ENCODE assay signal across 8 cellular contexts in genomic region chr2:159030674-159031380, GRCh38.
DNase-seq lines count a peak whose midpoint lies in the region; ATAC-seq and TF ChIP-seq lines count a peak whose summit lies in the region.

No MANE protein-coding gene starts in this region.

- ATAC-seq in Right ventricle myocardium inferior (peak; percentile 84), psoas muscle (peak; percentile 77 to 92 (median 84)), HG03039 (IDR thresholded peaks at IDR 0.05; ENCODE audit: unreplicated experiment) (no peak)

- H3K27ac ChIP-seq in WERI-Rb-1 (no peak overlapping the region), psoas muscle (peak overlapping the region; percentile 73)

- intact Hi-C loops in Right ventricle myocardium inferior (cut with DNase I), result loop anchor here (2.0 kb wide), 1 partner anchor 62 kb away; the partner anchor contains the start of gene TANC1
- intact Hi-C loops in psoas muscle (cut with DNase I), result loop anchor here in 1 of 2 donors (5.0 kb wide), 3 partner anchors 56 to 129 kb away; partner anchors contain the start of gene TANC1

- TF ChIP-seq CTCF in WERI-Rb-1 (IDR thresholded peaks at IDR 0.05; ENCODE audit: low read depth, low read length), result no peak
- no peak for TF ChIP-seq CTCF in psoas muscle (IDR thresholded peaks at IDR 0.05)

- no peaks in the 10 kb centered on the region for H3K27me3 ChIP-seq in WERI-Rb-1 (ENCODE audit: insufficient read depth, low read depth, severe bottlenecking)
- H3K27me3 ChIP-seq in psoas muscle (ENCODE audit: insufficient read depth in 3 of 3, low read length in 2 of 3), result no peaks in the 10 kb centered on the region

- no peaks in the 10 kb centered on the region for H3K9me3 ChIP-seq in WERI-Rb-1 (ENCODE audit: severe bottlenecking)
- no peaks in the 10 kb centered on the region for H3K9me3 ChIP-seq in psoas muscle

- DNase-seq in ELF-1 (ENCODE audit: low read depth, low spot score), result peak; percentile 93
- DNase-seq in WERI-Rb-1, result peak; percentile 77
- peak; percentile 69 for DNase-seq in Right ventricle myocardium inferior (ENCODE audit: missing footprints)
- DNase-seq in psoas muscle, result peak in 1 of 2 donors; percentile 23
- DNase-seq in activated CD4-positive, alpha-beta T cell treated with anti-CD3 and anti-CD28 coated beads, Interleukin-2, amount 50 U/mL, for 4 hours, result no peak
- no peak for DNase-seq in activated gamma-delta T cell (lab: John Stamatoyannopoulos, UW)
- DNase-seq in NCI-H1092 treated with DMSO at 0.1 percent for 48 hours (lab: John Stamatoyannopoulos, UW), result no peak

- 23 to 35% (median 29%) methylated on average over 2 of the region's 2 CpGs for WGBS in psoas muscle, 3 donors

- H3K36me3 ChIP-seq in WERI-Rb-1, result no peaks in the 10 kb centered on the region
- no peaks in the 10 kb centered on the region for H3K36me3 ChIP-seq in psoas muscle (ENCODE audit: insufficient read depth in 1 of 2, low read depth in 1 of 2)

- H3K4me3 ChIP-seq in WERI-Rb-1 (ENCODE audit: low read depth, low read length) (no peak overlapping the region), psoas muscle (no peak overlapping the region)

- peaks cover 25% of the 10 kb centered on the region for H3K4me1 ChIP-seq in psoas muscle

Comparison
In these comparisons a context has a peak if more than half of its experiments do, and no peak if none do; other contexts are left out.
1. DNase-seq: peak in ELF-1 (single experiment), WERI-Rb-1 (single experiment) and Right ventricle myocardium inferior (single experiment); none in activated CD4-positive, alpha-beta T cell treated with anti-CD3 and anti-CD28 coated beads, Interleukin-2, amount 50 U/mL, for 4 hours (0 of 2), activated gamma-delta T cell (single experiment) and NCI-H1092 treated with DMSO at 0.1 percent for 48 hours (single experiment).